1 cellular context compared by ENCODE assay signal in genomic region chr2:152244241-152244640, GRCh38.
TF ChIP-seq lines count a peak whose summit lies in the region.

No MANE protein-coding gene starts in this region.

TF ChIP-seq in GM23338, 12 proteins besides CTCF, POLR2A, EP300 and RAD21:
- TF ChIP-seq ZNF462 (CRISPR knock-in tag; IDR thresholded peaks at IDR 0.05) (no peak), ZNF331 (CRISPR knock-in tag; IDR thresholded peaks at IDR 0.05; ENCODE audit: low read depth) (no peak), ETS1 (IDR thresholded peaks at IDR 0.05) (no peak), JUNB (IDR thresholded peaks at IDR 0.05; ENCODE audit: unreplicated experiment) (no peak), EZH2phosphoT487 (IDR thresholded peaks at IDR 0.05; ENCODE audit: unreplicated experiment) (no peak), ZNF114 (CRISPR knock-in tag; IDR thresholded peaks at IDR 0.05) (no peak), EZH2 (IDR thresholded peaks at IDR 0.05; ENCODE audit: low read depth, unreplicated experiment) (no peak), POLR2AphosphoS5 (IDR thresholded peaks at IDR 0.05; ENCODE audit: low read depth) (no peak), NANOG (IDR thresholded peaks at IDR 0.05; ENCODE audit: borderline replicate concordance) (no peak), REST (IDR thresholded peaks at IDR 0.05; ENCODE audit: unreplicated experiment) (no peak)
